In genomic region chr13:113853518-113854237, GRCh38 we compare ENCODE assay signal across 11 cellular contexts. TPM values are rescaled to one million over a fixed set of nuclear protein-coding genes. Genes with fewer than 3 reads are reported as not detected.
DNase-seq lines count a peak whose midpoint lies in the region; ATAC-seq and TF ChIP-seq lines count a peak whose summit lies in the region.
"Had no signal": no experiment of that assay in that cellular context is flagged by ENCODE, and none has a peak within 500 bp of the region (broad histone marks: within the 10 kb centered on the region; RNA-seq: fewer than 3 reads in every experiment).

No MANE protein-coding gene starts in this region.

- no peak for ATAC-seq in left lobe of liver
- no peak for ATAC-seq in activated naive CD8-positive, alpha-beta T cell treated with anti-CD3 and anti-CD28 coated beads, Interleukin-2, amount 50 U/mL, for 24 hours
- ATAC-seq in GM19397 (IDR thresholded peaks at IDR 0.05; ENCODE audit: unreplicated experiment): no peak
- ATAC-seq: left colon had no signal

- H3K27ac ChIP-seq in MM.1S (ENCODE audit: low read length) (peak overlapping the region; percentile 98), subcutaneous abdominal adipose tissue (ENCODE audit: low read depth, low read length) (peak overlapping the region; percentile 41)

- H3K9me3 ChIP-seq in MM.1S (replicated peaks; ENCODE audit: insufficient read depth, low read length) (no peaks in the 10 kb centered on the region), subcutaneous abdominal adipose tissue (ENCODE audit: control insufficient read depth in 5 of 5, low read length in 5 of 5) (no peaks in the 10 kb centered on the region)

- H3K9ac ChIP-seq in MM.1S (ENCODE audit: low read length) (peak overlapping the region; percentile 63; the same call in 1 of the 2 replicates), subcutaneous abdominal adipose tissue (ENCODE audit: low read length in 5 of 5) (peak overlapping the region in 1 of 5 donors; percentile 35)

- no peaks in the 10 kb centered on the region for H3K36me3 Mint-ChIP-seq in brain
- H3K36me3 Mint-ChIP-seq in activated naive CD8-positive, alpha-beta T cell treated with anti-CD3 and anti-CD28 coated beads, Interleukin-2, amount 50 U/mL, for 24 hours (ENCODE audit: low read depth): no peaks in the 10 kb centered on the region

- H3K9me3 Mint-ChIP-seq in brain: no peaks in the 10 kb centered on the region
- peaks cover 3% of the 10 kb centered on the region for H3K9me3 Mint-ChIP-seq in activated naive CD8-positive, alpha-beta T cell treated with anti-CD3 and anti-CD28 coated beads, Interleukin-2, amount 50 U/mL, for 24 hours

- H3K4me3 Mint-ChIP-seq in brain: no peak overlapping the region
- no peak overlapping the region for H3K4me3 Mint-ChIP-seq in activated naive CD8-positive, alpha-beta T cell treated with anti-CD3 and anti-CD28 coated beads, Interleukin-2, amount 50 U/mL, for 24 hours

- peak overlapping the region; percentile 96 for H3K4me2 ChIP-seq in MM.1S (ENCODE audit: low read depth, low read length)

- no peak overlapping the region for H3K4me3 ChIP-seq in MM.1S (ENCODE audit: low read length)
- peak overlapping the region in 3 of 5 donors; percentile 18 to 22 (median 20) for H3K4me3 ChIP-seq in subcutaneous abdominal adipose tissue (ENCODE audit: low read depth in 1 of 5, low read length in 5 of 5)

- H3K79me2 ChIP-seq in MM.1S (ENCODE audit: low read length): peaks cover 100% of the 10 kb centered on the region

- peaks cover 53% of the 10 kb centered on the region for H3K4me1 Mint-ChIP-seq in brain
- peaks cover 12% of the 10 kb centered on the region for H3K4me1 Mint-ChIP-seq in activated naive CD8-positive, alpha-beta T cell treated with anti-CD3 and anti-CD28 coated beads, Interleukin-2, amount 50 U/mL, for 24 hours

- no peaks in the 10 kb centered on the region for H3K9me2 ChIP-seq in MM.1S (replicated peaks; ENCODE audit: insufficient read depth, low read length)

- peaks cover 45% of the 10 kb centered on the region for H4K20me1 ChIP-seq in MM.1S (ENCODE audit: insufficient read depth, low read length)

- no peak overlapping the region for H2AFZ ChIP-seq in MM.1S (ENCODE audit: low read length)

- peaks cover 75% of the 10 kb centered on the region for H3K4me1 ChIP-seq in MM.1S (ENCODE audit: low read length)
- peaks cover 28 to 56% (median 48%) of the 10 kb centered on the region in 5 donors for H3K4me1 ChIP-seq in subcutaneous abdominal adipose tissue (ENCODE audit: control insufficient read depth in 5 of 5, insufficient read depth in 5 of 5, low read length in 5 of 5)

- H3K36me3 ChIP-seq in MM.1S (replicated peaks; ENCODE audit: insufficient read depth, low read length) (peaks cover 9% of the 10 kb centered on the region), subcutaneous abdominal adipose tissue (ENCODE audit: control insufficient read depth in 5 of 5, insufficient read depth in 5 of 5, low read length in 5 of 5) (peaks cover 0 to 14% (median 0%) of the 10 kb centered on the region in 5 donors)

- no peaks in the 10 kb centered on the region for H3K27me3 Mint-ChIP-seq in brain
- peaks cover 8% of the 10 kb centered on the region for H3K27me3 Mint-ChIP-seq in activated naive CD8-positive, alpha-beta T cell treated with anti-CD3 and anti-CD28 coated beads, Interleukin-2, amount 50 U/mL, for 24 hours

- DNase-seq in MM.1S: no peak
- peak; percentile 40 for DNase-seq in left lobe of liver (ENCODE audit: low spot score)
- DNase-seq in activated naive CD8-positive, alpha-beta T cell treated with anti-CD3 and anti-CD28 coated beads, Interleukin-2, amount 50 U/mL, for 24 hours: no peak
- no peak for DNase-seq in effector CD8-positive, alpha-beta T cell (lab: John Stamatoyannopoulos, UW)
- DNase-seq in AG20443 (ENCODE audit: low spot score): no peak
- DNase-seq: DMS 273 treated with DMSO at 0.1 percent for 48 hours, left colon, NCI-H69 had no signal

- peak overlapping the region in 4 of 5 experiments; percentile 14 to 94 (median 65) for H3K27ac Mint-ChIP-seq in brain
- no peak overlapping the region for H3K27ac Mint-ChIP-seq in activated naive CD8-positive, alpha-beta T cell treated with anti-CD3 and anti-CD28 coated beads, Interleukin-2, amount 50 U/mL, for 24 hours

- peaks cover 53% of the 10 kb centered on the region for H3F3A ChIP-seq in MM.1S (ENCODE audit: insufficient read depth, low read length)

- TF ChIP-seq CTCF in MM.1S (IDR thresholded peaks at IDR 0.05; ENCODE audit: low read length): no peak
- no peak for TF ChIP-seq CTCF in brain (conservative IDR thresholded peaks at IDR 0.05)

- no peaks in the 10 kb centered on the region for H3K27me3 ChIP-seq in MM.1S (replicated peaks; ENCODE audit: insufficient read depth, low read length)
- H3K27me3 ChIP-seq in subcutaneous abdominal adipose tissue (ENCODE audit: control insufficient read depth in 5 of 5, insufficient read depth in 4 of 5, low read length in 5 of 5): no peaks in the 10 kb centered on the region

RNA-seq across cellular contexts. Expression of gene GAS6, which starts 10.2 kb away (rescaled TPM):
- 43.7 TPM for polyA plus RNA-seq in brain (ENCODE audit: insufficient read depth, low read depth, low replicate concordance)
- 36.5 TPM for total RNA-seq in left lobe of liver
